In genomic region chr5:150723845-150724244, GRCh38 we compare ENCODE assay signal across 23 cellular contexts.
"Had no signal": no experiment of that assay in that cellular context is flagged by ENCODE, and none has a peak within 500 bp of the region (broad histone marks: within the 10 kb centered on the region; RNA-seq: fewer than 3 reads in every experiment).

No MANE protein-coding gene starts in this region.

- H3K4me3 ChIP-seq: breast epithelium, esophagus squamous epithelium, heart left ventricle, pancreas, psoas muscle, right atrium auricular region, spleen, testis, vagina had no signal

- DNase-seq: activated CD4-positive, alpha-beta T cell treated with anti-CD3 and anti-CD28 coated beads, Interleukin-2, amount 50 U/mL, for 4 hours; activated CD8-positive, alpha-beta memory T cell treated with anti-CD3 and anti-CD28 coated beads for 24 hours; activated CD8-positive, alpha-beta memory T cell treated with anti-CD3 and anti-CD28 coated beads, Interleukin-2, amount 50 U/mL, for 4 hours; activated naive CD4-positive, alpha-beta T cell treated with anti-CD3 and anti-CD28 coated beads for 36 hours; activated naive CD8-positive, alpha-beta T cell treated with anti-CD3 and anti-CD28 coated beads, Interleukin-2, amount 10 ng/mL, durations not matched to agents 7 days and 5 days; activated T-cell treated with anti-CD3 and anti-CD28 coated beads, Interleukin-2, amount 50 U/mL, for 48 hours; amniotic stem cell; effector memory CD4-positive, alpha-beta T cell; esophagus squamous epithelium; heart left ventricle; islet precursor cell; left cardiac atrium; pancreas; psoas muscle; spleen; stimulated activated CD4-positive, alpha-beta T cell treated with anti-CD3 and anti-CD28 coated beads, Interleukin-4, amount 100 ng/mL, for 1 hour; stimulated activated naive CD4-positive, alpha-beta T cell; testis; trophoblast cell had no signal

- H3K4me1 ChIP-seq: breast epithelium, esophagus squamous epithelium, heart left ventricle, pancreas, psoas muscle, right atrium auricular region, spleen, testis, vagina had no signal

- H3K9me3 ChIP-seq: breast epithelium, esophagus squamous epithelium, heart left ventricle, neutrophil, psoas muscle, right atrium auricular region, spleen, testis, vagina had no signal

- ATAC-seq: heart left ventricle, left cardiac atrium, pancreas, psoas muscle had no signal

- H3K27me3 ChIP-seq: breast epithelium, esophagus squamous epithelium, heart left ventricle, neutrophil, pancreas, right atrium auricular region, spleen, testis, vagina had no signal

- H3K27ac ChIP-seq: breast epithelium, esophagus squamous epithelium, heart left ventricle, neutrophil, pancreas, psoas muscle, right atrium auricular region, spleen, testis, vagina had no signal
